In genomic region chr1:49556676-49557234, GRCh38 we compare ENCODE assay signal across 7 cellular contexts.
"Had no signal": no experiment of that assay in that cellular context is flagged by ENCODE, and none has a peak within 500 bp of the region (broad histone marks: within the 10 kb centered on the region; RNA-seq: fewer than 3 reads in every experiment).

No MANE protein-coding gene starts in this region.

- H3K4me1 ChIP-seq: HAP-1 had no signal

- H3K9me3 ChIP-seq: HAP-1 had no signal

- ATAC-seq: HCT116 had no signal

- H3K4me3 Mint-ChIP-seq: HFFc6 had no signal

- DNase-seq: GM23248, GOT3, H7, HFFc6, IMR-90 had no signal

- H3K36me3 ChIP-seq: HAP-1 had no signal

- H2AFZ ChIP-seq: GM23248 had no signal

- H3K27ac ChIP-seq: GM23248 had no signal

- H3K4me3 ChIP-seq: GM23248, HAP-1 had no signal

- H3K9ac ChIP-seq: GM23248 had no signal
